Comparison of ENCODE assay signal across 22 cellular contexts in genomic region chr1:226471467-226471866, GRCh38.
DNase-seq lines count a peak whose midpoint lies in the region; ATAC-seq, FAIRE-seq and TF ChIP-seq lines count a peak whose summit lies in the region.
"Had no signal": no experiment of that assay in that cellular context is flagged by ENCODE, and none has a peak within 500 bp of the region (broad histone marks: within the 10 kb centered on the region; RNA-seq: fewer than 3 reads in every experiment).

No MANE protein-coding gene starts in this region.

- peak; percentile 53 for FAIRE-seq in GM12892 (lab: Jason Lieb, UNC)
- no peak for FAIRE-seq in small intestine (lab: Jason Lieb, UNC)
- FAIRE-seq: A549, D721Med, G401.6, GM12891, GM18507 had no signal

- intact Hi-C loops in cardiac septum (cut with DNase I): no loop called here
- intact Hi-C loops in right cardiac atrium (cut with DNase I): no loop called here
- intact Hi-C loops in mucosa of descending colon (cut with DNase I, micrococcal nuclease): no loop called here

- 93% methylated on average over 3 of the region's 3 CpGs for WGBS in right cardiac atrium
- WGBS in small intestine, 3 donors: 48 to 82% (median 65%) methylated on average over 3 of the region's 3 CpGs

- H3K9me3 ChIP-seq in right cardiac atrium (ENCODE audit: control insufficient read depth, low read length) (no peaks in the 10 kb centered on the region), mucosa of descending colon (no peaks in the 10 kb centered on the region), small intestine (ENCODE audit: control insufficient read depth, low read depth) (no peaks in the 10 kb centered on the region)
- H3K9me3 ChIP-seq: A549, Caco-2 had no signal

- H3K4me3 ChIP-seq in right cardiac atrium (ENCODE audit: low read length) (no peak overlapping the region), mucosa of descending colon (no peak overlapping the region), small intestine (ENCODE audit: low read depth in 1 of 2, low read length in 2 of 2) (no peak overlapping the region)
- H3K4me3 ChIP-seq: A549; BLaER1 treated with 17β-estradiol and CSF1 and Interleukin-3, amounts not matched to agents 10 nM and 100 nM had no signal

- H3K27ac ChIP-seq in right cardiac atrium (ENCODE audit: low read length) (no peak overlapping the region), small intestine (ENCODE audit: low read depth in 1 of 2, low read length in 1 of 2) (no peak overlapping the region)
- H3K27ac ChIP-seq: 22Rv1; A549; BLaER1 treated with 17β-estradiol and CSF1 and Interleukin-3, amounts not matched to agents 10 nM and 100 nM; C4-2B had no signal

- H3K36me3 ChIP-seq in mucosa of descending colon (ENCODE audit: low read depth): no peaks in the 10 kb centered on the region
- H3K36me3 ChIP-seq in small intestine (ENCODE audit: control insufficient read depth in 2 of 2, insufficient read depth in 2 of 2, low read length in 2 of 2): no peaks in the 10 kb centered on the region
- H3K36me3 ChIP-seq: BLaER1 treated with 17β-estradiol and CSF1 and Interleukin-3, amounts not matched to agents 10 nM and 100 nM had no signal

- DNase-seq in cardiac septum (ENCODE audit: low spot score): peak; percentile 33
- DNase-seq in right cardiac atrium: no peak
- DNase-seq in GM12892 (ENCODE audit: insufficient read length): no peak
- no peak for DNase-seq in mucosa of descending colon
- peak; percentile 85 for DNase-seq in small intestine
- no peak for DNase-seq in cerebellar cortex (ENCODE audit: low spot score)
- no peak for DNase-seq in NCI-H2081 (lab: John Stamatoyannopoulos, UW)
- DNase-seq: AML-193; Caco-2; Calu3; CD4-positive, alpha-beta T cell; CD8-positive, alpha-beta T cell; DMS79 treated with DMSO at 0.1 percent for 48 hours; GF-D8 had no signal

- H3K27me3 ChIP-seq in right cardiac atrium (ENCODE audit: control insufficient read depth, insufficient read depth) (no peaks in the 10 kb centered on the region), small intestine (ENCODE audit: control insufficient read depth in 2 of 2, insufficient read depth in 2 of 2, low read length in 2 of 2) (no peaks in the 10 kb centered on the region)
- H3K27me3 ChIP-seq: BLaER1 treated with 17β-estradiol and CSF1 and Interleukin-3, amounts not matched to agents 10 nM and 100 nM had no signal

- no peak for TF ChIP-seq CTCF in mucosa of descending colon (IDR thresholded peaks at IDR 0.05)

- ATAC-seq in right cardiac atrium (no peak), mucosa of descending colon (peak; percentile 54)
- ATAC-seq: A549; CD8-positive, alpha-beta T cell had no signal

- no peak for TF ChIP-seq POLR2A in GM12892 (IDR thresholded peaks at IDR 0.05; ENCODE audit: low read depth, low read length)

- H3K4me1 ChIP-seq in right cardiac atrium (ENCODE audit: control insufficient read depth, insufficient read depth, low read length) (no peaks in the 10 kb centered on the region), mucosa of descending colon (ENCODE audit: low read depth) (no peaks in the 10 kb centered on the region), small intestine (ENCODE audit: control insufficient read depth in 2 of 2, insufficient read depth in 1 of 2, low read depth in 1 of 2, low read length in 1 of 2) (no peaks in the 10 kb centered on the region)
- H3K4me1 ChIP-seq: A549, Caco-2 had no signal

Comparison
In these comparisons a context has a peak if more than half of its experiments do, and no peak if none do; other contexts are left out.
1. DNase-seq: peak in cardiac septum (single experiment) and small intestine (single experiment); none in right cardiac atrium (0 of 3), GM12892 (single experiment), mucosa of descending colon (0 of 3), cerebellar cortex (single experiment) and NCI-H2081 (0 of 2).